8 cellular contexts compared by ENCODE assay signal in genomic region chr11:47552581-47553416, GRCh38.
A peak's percentile ranks its signal among the peaks of the same experiment; 100 is the strongest.
DNase-seq lines count a peak whose midpoint lies in the region; ATAC-seq lines count a peak whose summit lies in the region.

Gene CELF1, minus strand, starts transcription at chr11:47553132. Its CDS starts 53,609 bp downstream, at chr11:47499523.

- DNase-seq in AML-193 (lab: John Stamatoyannopoulos, UW) (peak; percentile 81 to 84), NCI-H345 treated with DMSO at 0.1 percent for 48 hours (lab: John Stamatoyannopoulos, UW; ENCODE audit: unreplicated experiment) (peak; percentile 97), islet precursor cell (peak; percentile 95)
- DNase-seq in activated CD4-positive, CD25-positive, alpha-beta regulatory T cell treated with anti-CD3 and anti-CD28 coated beads, Interleukin-2, amount 50 U/mL, for 16 hours (ENCODE audit: low read depth, low spot score), result peak; percentile 89
- peak; percentile 91 for DNase-seq in central memory CD4-positive, alpha-beta T cell
- peak; percentile 84 to 93 (median 86) for DNase-seq in stimulated activated CD4-positive, alpha-beta T cell treated with anti-CD3 and anti-CD28 coated beads, Interleukin-12 subunit alpha, Interleukin-12 subunit beta, amount 100 ng/mL, for 48 hours (ENCODE audit: low read depth in 2 of 3, low spot score in 1 of 3)

- ATAC-seq in GM19035 (IDR thresholded peaks at IDR 0.05; ENCODE audit: unreplicated experiment) (peak; percentile 92), HG03342 (IDR thresholded peaks at IDR 0.05; ENCODE audit: unreplicated experiment) (peak; percentile 93)

Comparison
In these comparisons a context has a peak if more than half of its experiments do, and no peak if none do; other contexts are left out.
1. Peak in every context shown above with its lines: DNase-seq and ATAC-seq.